Comparison of ENCODE assay signal across 18 cellular contexts in the genomic region with DNA sequence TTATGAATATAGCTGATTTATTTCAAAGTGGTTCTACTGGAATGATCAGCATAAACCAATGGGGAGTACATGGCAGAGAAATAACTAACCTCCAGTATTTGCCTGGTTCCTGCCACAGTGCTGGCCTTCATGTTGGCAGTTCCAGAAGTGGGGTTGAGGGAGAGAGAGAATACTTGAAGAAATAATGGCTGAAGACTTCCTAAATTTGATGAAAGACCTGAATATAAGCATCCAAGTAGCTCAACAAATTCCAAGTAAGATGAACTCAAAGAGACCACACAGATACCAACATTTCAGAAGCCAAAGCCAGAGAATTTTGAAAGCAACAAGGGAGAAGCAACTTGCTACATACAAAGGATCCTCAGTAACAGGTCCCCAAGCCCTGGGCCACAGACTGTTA. TPM values are rescaled to one million over a fixed set of nuclear protein-coding genes. Genes with fewer than 3 reads are reported as not detected.
DNase-seq lines count a peak whose midpoint lies in the region; ATAC-seq and TF ChIP-seq lines count a peak whose summit lies in the region.
"Had no signal": no experiment of that assay in that cellular context is flagged by ENCODE, and none has a peak within 500 bp of the region (broad histone marks: within the 10 kb centered on the region; RNA-seq: fewer than 3 reads in every experiment).

No MANE protein-coding gene starts in this region.

- CTCF ChIA-PET in CD8-positive, alpha-beta T cell (lab: Charles Lee), result interaction anchor here (0.7 kb wide), 1 partner anchor 68 kb away, joined by 3 read pairs; no protein-coding TSS in a partner anchor
- CTCF ChIA-PET in naive thymus-derived CD4-positive, alpha-beta T cell (lab: Charles Lee), result no interaction called here

- H3K4me3 Mint-ChIP-seq in activated naive CD4-positive, alpha-beta T cell treated with anti-CD3 and anti-CD28 coated beads, Interleukin-2, amount 50 U/mL, for 24 hours, result no peak overlapping the region
- no peak overlapping the region for H3K4me3 Mint-ChIP-seq in CD8-positive, alpha-beta T cell
- H3K4me3 Mint-ChIP-seq in naive thymus-derived CD4-positive, alpha-beta T cell, result no peak overlapping the region
- H3K4me3 Mint-ChIP-seq: CD4-positive, alpha-beta memory T cell; H9 had no signal

- peaks cover 51% of the 10 kb centered on the region for H3K4me1 Mint-ChIP-seq in activated naive CD4-positive, alpha-beta T cell treated with anti-CD3 and anti-CD28 coated beads, Interleukin-2, amount 50 U/mL, for 24 hours
- peaks cover 40% of the 10 kb centered on the region for H3K4me1 Mint-ChIP-seq in CD8-positive, alpha-beta T cell (ENCODE audit: low read depth)
- H3K4me1 Mint-ChIP-seq in naive thymus-derived CD4-positive, alpha-beta T cell, result peaks cover 15 to 78% (median 65%) of the 10 kb centered on the region in 7 donors
- H3K4me1 Mint-ChIP-seq: H9 had no signal

- no peak for DNase-seq in activated naive CD4-positive, alpha-beta T cell treated with anti-CD3 and anti-CD28 coated beads, Interleukin-2, amount 50 U/mL, for 16 hours
- DNase-seq in right atrium auricular region (ENCODE audit: low spot score) (no peak), cardiac septum (ENCODE audit: low spot score) (no peak), SIG-M5 (lab: John Stamatoyannopoulos, UW) (no peak), psoas muscle (no peak)
- DNase-seq in CD8-positive, alpha-beta T cell, result no peak
- no peak for DNase-seq in naive thymus-derived CD4-positive, alpha-beta T cell
- DNase-seq: 8988T; CD4-positive, alpha-beta memory T cell; COR-L47; DMS153; DMS79 treated with DMSO at 0.1 percent for 48 hours; EL; GOT3; H9 had no signal

- no peaks in the 10 kb centered on the region for H3K27me3 Mint-ChIP-seq in activated naive CD4-positive, alpha-beta T cell treated with anti-CD3 and anti-CD28 coated beads, Interleukin-2, amount 50 U/mL, for 24 hours
- no peaks in the 10 kb centered on the region for H3K27me3 Mint-ChIP-seq in CD8-positive, alpha-beta T cell (ENCODE audit: low read depth)
- H3K27me3 Mint-ChIP-seq in naive thymus-derived CD4-positive, alpha-beta T cell, result no peaks in the 10 kb centered on the region
- H3K27me3 Mint-ChIP-seq: CD4-positive, alpha-beta memory T cell had no signal

- peaks cover 0 to 4% of the 10 kb centered on the region in 2 donors for H3K4me1 ChIP-seq in right atrium auricular region
- peaks cover 22% of the 10 kb centered on the region for H3K4me1 ChIP-seq in CD8-positive, alpha-beta T cell (ENCODE audit: insufficient read depth, low read length)
- peaks cover 0 to 23% of the 10 kb centered on the region in 2 donors for H3K4me1 ChIP-seq in naive thymus-derived CD4-positive, alpha-beta T cell (ENCODE audit: control insufficient read depth in 2 of 2, insufficient read depth in 2 of 2, low read length in 2 of 2)
- no peaks in the 10 kb centered on the region for H3K4me1 ChIP-seq in psoas muscle

- H3K36me3 ChIP-seq in right atrium auricular region (peaks cover 52% of the 10 kb centered on the region), psoas muscle (ENCODE audit: insufficient read depth in 1 of 2, low read depth in 1 of 2) (peaks cover 4 to 65% of the 10 kb centered on the region in 2 donors)
- H3K36me3 ChIP-seq in CD8-positive, alpha-beta T cell (ENCODE audit: insufficient read depth, low read length), result peaks cover 33% of the 10 kb centered on the region
- peaks cover 13 to 57% (median 16%) of the 10 kb centered on the region in 3 experiments for H3K36me3 ChIP-seq in naive thymus-derived CD4-positive, alpha-beta T cell (ENCODE audit: control insufficient read depth in 2 of 3, insufficient read depth in 3 of 3, low read length in 3 of 3)

- H3K9me3 ChIP-seq in right atrium auricular region (peaks cover 0 to 16% of the 10 kb centered on the region in 2 donors), psoas muscle (peaks cover 7% of the 10 kb centered on the region)
- H3K9me3 ChIP-seq in CD8-positive, alpha-beta T cell (ENCODE audit: low read length), result no peaks in the 10 kb centered on the region
- H3K9me3 ChIP-seq in naive thymus-derived CD4-positive, alpha-beta T cell (ENCODE audit: control insufficient read depth in 2 of 3, low read length in 3 of 3), result peaks cover 0 to 7% (median 0%) of the 10 kb centered on the region in 3 experiments

- peak overlapping the region; percentile 1 for H3K27ac Mint-ChIP-seq in activated naive CD4-positive, alpha-beta T cell treated with anti-CD3 and anti-CD28 coated beads, Interleukin-2, amount 50 U/mL, for 24 hours
- H3K27ac Mint-ChIP-seq in CD8-positive, alpha-beta T cell, result peak overlapping the region; percentile 38
- H3K27ac Mint-ChIP-seq in naive thymus-derived CD4-positive, alpha-beta T cell, result peak overlapping the region in 6 of 9 donors; percentile 9 to 80 (median 56)
- H3K27ac Mint-ChIP-seq: H9 had no signal

- peaks cover 33% of the 10 kb centered on the region for H3K36me3 Mint-ChIP-seq in activated naive CD4-positive, alpha-beta T cell treated with anti-CD3 and anti-CD28 coated beads, Interleukin-2, amount 50 U/mL, for 24 hours
- peaks cover 71% of the 10 kb centered on the region for H3K36me3 Mint-ChIP-seq in CD8-positive, alpha-beta T cell
- H3K36me3 Mint-ChIP-seq in naive thymus-derived CD4-positive, alpha-beta T cell, result peaks cover 19 to 70% (median 63%) of the 10 kb centered on the region in 5 donors

- H3K4me3 ChIP-seq in right atrium auricular region (no peak overlapping the region), psoas muscle (no peak overlapping the region)
- no peak overlapping the region for H3K4me3 ChIP-seq in CD8-positive, alpha-beta T cell (ENCODE audit: low read depth, low read length)
- H3K4me3 ChIP-seq in naive thymus-derived CD4-positive, alpha-beta T cell (ENCODE audit: low read length), result no peak overlapping the region
- H3K4me3 ChIP-seq: BLaER1 treated with 17β-estradiol and CSF1 and Interleukin-3, amounts not matched to agents 10 nM and 100 nM had no signal

- intact Hi-C loops in cardiac septum (cut with DNase I) (no loop called here), psoas muscle (cut with DNase I) (no loop called here)
- intact Hi-C loops in CD8-positive, alpha-beta T cell (cut with DNase I, micrococcal nuclease), result no loop called here
- intact Hi-C loops in naive thymus-derived CD4-positive, alpha-beta T cell (cut with micrococcal nuclease), result no loop called here

- H3K9me3 Mint-ChIP-seq in activated naive CD4-positive, alpha-beta T cell treated with anti-CD3 and anti-CD28 coated beads, Interleukin-2, amount 50 U/mL, for 24 hours, result peaks cover 6% of the 10 kb centered on the region
- peaks cover 9% of the 10 kb centered on the region for H3K9me3 Mint-ChIP-seq in CD8-positive, alpha-beta T cell
- H3K9me3 Mint-ChIP-seq in naive thymus-derived CD4-positive, alpha-beta T cell, result peaks cover 0 to 20% (median 7%) of the 10 kb centered on the region in 11 donors

- TF ChIP-seq CTCF in right atrium auricular region (IDR thresholded peaks at IDR 0.05) (no peak), psoas muscle (IDR thresholded peaks at IDR 0.05) (no peak)
- no peak for TF ChIP-seq CTCF in CD8-positive, alpha-beta T cell (IDR thresholded peaks at IDR 0.05)

- no peak for ATAC-seq in CD8-positive, alpha-beta T cell
- no peak for ATAC-seq in naive thymus-derived CD4-positive, alpha-beta T cell
- no peak for ATAC-seq in psoas muscle

- H3K27me3 ChIP-seq in right atrium auricular region (no peaks in the 10 kb centered on the region), psoas muscle (ENCODE audit: insufficient read depth in 3 of 3, low read length in 2 of 3) (no peaks in the 10 kb centered on the region)
- H3K27me3 ChIP-seq in CD8-positive, alpha-beta T cell (ENCODE audit: insufficient read depth, low read length), result no peaks in the 10 kb centered on the region
- H3K27me3 ChIP-seq in naive thymus-derived CD4-positive, alpha-beta T cell (ENCODE audit: control insufficient read depth in 2 of 2, insufficient read depth in 2 of 2, low read length in 2 of 2), result no peaks in the 10 kb centered on the region
- H3K27me3 ChIP-seq: BLaER1 treated with 17β-estradiol and CSF1 and Interleukin-3, amounts not matched to agents 10 nM and 100 nM had no signal

- H3K27ac ChIP-seq in right atrium auricular region (peak overlapping the region; percentile 58 to 84), psoas muscle (no peak overlapping the region)
- no peak overlapping the region for H3K27ac ChIP-seq in CD8-positive, alpha-beta T cell (ENCODE audit: low read depth, low read length)
- no peak overlapping the region for H3K27ac ChIP-seq in naive thymus-derived CD4-positive, alpha-beta T cell (ENCODE audit: low read depth, low read length)
- H3K27ac ChIP-seq: BLaER1 treated with 17β-estradiol and CSF1 and Interleukin-3, amounts not matched to agents 10 nM and 100 nM had no signal

- POLR2A ChIA-PET in CD8-positive, alpha-beta T cell (lab: Charles Lee), result interaction anchor here (0.6 to 1.4 kb wide), 2 partner anchors 11 to 118 kb away, joined by 3 to 6 read pairs; no protein-coding TSS in a partner anchor
- POLR2A ChIA-PET in naive thymus-derived CD4-positive, alpha-beta T cell (lab: Charles Lee), result interaction anchor here (0.8 to 1.2 kb wide), 3 partner anchors 14 to 64 kb away, joined by 3 read pairs; no protein-coding TSS in a partner anchor

RNA-seq across cellular contexts. Expression of a gene that starts 34.3 kb away (rescaled TPM):
- total RNA-seq in right atrium auricular region (1 to 10 TPM; 4.5 to 5.8 TPM), cardiac septum (0.62 TPM), psoas muscle (1 to 10 TPM in 1 of 4 donors, under 1 TPM in 3; 0.52 to 2.0 (median 0.80) TPM)
- 10 to 100 TPM; 26.9 to 27.1 TPM for total RNA-seq in CD8-positive, alpha-beta T cell
- total RNA-seq in naive thymus-derived CD4-positive, alpha-beta T cell, result 1 to 10 TPM in 1 of 5 experiments, under 1 TPM in 4; 0.27 to 2.3 (median 0.95) TPM
- polyA plus RNA-seq in naive thymus-derived CD4-positive, alpha-beta T cell, result 1 to 10 TPM; 1.1 to 7.0 TPM
- 1 to 10 TPM; 1.1 to 2.0 (median 1.7) TPM for polyA plus RNA-seq in psoas muscle
- total RNA-seq: CD4-positive, alpha-beta memory T cell; HT-29 had no signal

Comparison
In these comparisons a context has a peak if more than half of its experiments do, and no peak if none do; other contexts are left out.
1. H3K27ac Mint-ChIP-seq: peak in every context shown above with its lines; median percentile 56 in naive thymus-derived CD4-positive, alpha-beta T cell; 38 in CD8-positive, alpha-beta T cell; 1 in activated naive CD4-positive, alpha-beta T cell treated with anti-CD3 and anti-CD28 coated beads, Interleukin-2, amount 50 U/mL, for 24 hours.
2. H3K27ac ChIP-seq: peak in right atrium auricular region (2 of 2); none in CD8-positive, alpha-beta T cell (single experiment), naive thymus-derived CD4-positive, alpha-beta T cell (single experiment) and psoas muscle (single experiment).
3. RNA of a gene that starts 34.3 kb away (total RNA-seq): 26.9 to 27.1 TPM in CD8-positive, alpha-beta T cell; 4.5 to 5.8 TPM in right atrium auricular region, 0.52 to 2.0 TPM in psoas muscle, 0.27 to 2.3 TPM in naive thymus-derived CD4-positive, alpha-beta T cell and 0.62 TPM in cardiac septum (single experiment); every median in the first group is over 4 times any median in the second.